1 cellular context compared by ENCODE assay signal in genomic region chr22:17575681-17576080, GRCh38.
TF ChIP-seq lines count a peak whose summit lies in the region.

No MANE protein-coding gene starts in this region.

TF ChIP-seq in GM23338, 12 proteins besides CTCF, POLR2A, EP300 and RAD21 (continued from another document):
- no peak for TF ChIP-seq REST (IDR thresholded peaks at IDR 0.05; ENCODE audit: unreplicated experiment)
- no peak for TF ChIP-seq EZH2 (IDR thresholded peaks at IDR 0.05; ENCODE audit: low read depth, unreplicated experiment)
- no peak for TF ChIP-seq EZH2phosphoT487 (IDR thresholded peaks at IDR 0.05; ENCODE audit: unreplicated experiment)
- TF ChIP-seq CREB1 (CRISPR knock-in tag; IDR thresholded peaks at IDR 0.05; ENCODE audit: low read depth): no peak
- TF ChIP-seq STAT1 (IDR thresholded peaks at IDR 0.05; ENCODE audit: unreplicated experiment): no peak
- TF ChIP-seq ETS1 (IDR thresholded peaks at IDR 0.05): no peak
- no peak for TF ChIP-seq POLR2AphosphoS5 (IDR thresholded peaks at IDR 0.05; ENCODE audit: low read depth)
- TF ChIP-seq ZNF114 (CRISPR knock-in tag; IDR thresholded peaks at IDR 0.05): no peak
- TF ChIP-seq ZNF462 (CRISPR knock-in tag; IDR thresholded peaks at IDR 0.05): no peak
